In the genomic region with DNA sequence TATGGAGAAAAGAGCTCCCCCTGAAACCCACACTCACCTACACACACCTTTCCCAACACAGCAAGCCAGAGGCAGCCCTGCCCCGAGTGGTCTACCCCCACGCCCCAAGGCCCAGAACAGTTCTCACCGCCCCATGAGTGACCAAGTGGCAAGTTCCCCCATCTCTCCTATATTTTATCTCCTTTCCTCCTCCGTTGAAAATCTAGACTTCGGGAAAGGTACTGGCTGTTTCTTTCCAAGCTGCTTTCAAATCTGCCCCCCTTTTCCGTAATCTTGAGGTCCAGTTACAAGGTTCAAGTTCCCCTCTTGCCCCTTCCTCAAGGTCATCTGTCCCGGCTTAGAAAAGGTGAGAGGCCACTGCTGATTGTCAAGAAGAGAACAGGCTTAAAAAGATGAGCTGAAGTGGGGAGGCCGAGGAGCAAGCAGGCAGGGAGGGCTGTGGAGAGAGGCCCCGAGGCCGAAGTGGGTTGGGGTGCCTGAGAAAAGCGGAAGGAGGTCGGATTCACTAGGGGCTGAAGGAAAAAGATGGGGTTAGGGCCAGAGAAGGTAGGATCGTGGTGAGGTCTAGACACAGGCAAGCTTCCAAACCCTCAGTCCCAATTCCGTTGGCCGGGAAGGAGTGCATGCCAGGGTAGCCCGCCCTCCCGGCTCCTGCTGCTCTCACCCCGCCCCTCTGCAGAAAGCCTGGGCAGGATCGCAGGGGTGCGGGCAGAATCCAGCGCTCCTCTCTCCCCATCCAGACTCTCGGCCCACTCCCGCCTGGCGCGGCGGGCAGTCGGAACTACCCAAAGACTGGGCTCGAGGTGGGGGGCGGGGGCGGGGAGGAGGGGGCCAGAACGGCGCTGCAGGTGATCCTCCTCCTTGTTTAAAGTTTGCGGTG, we compare ENCODE assay signal across 9 cellular contexts. TPM values are rescaled to one million over a fixed set of nuclear protein-coding genes. Genes with fewer than 3 reads are reported as not detected.
DNase-seq lines count a peak whose midpoint lies in the region; ATAC-seq and TF ChIP-seq lines count a peak whose summit lies in the region.
"Had no signal": no experiment of that assay in that cellular context is flagged by ENCODE, and none has a peak within 500 bp of the region (broad histone marks: within the 10 kb centered on the region; RNA-seq: fewer than 3 reads in every experiment).

No MANE protein-coding gene starts in this region.

- no peak overlapping the region for H2AFZ ChIP-seq in H9 (ENCODE audit: low read length)

- peak overlapping the region; percentile 97 for H3K4me2 ChIP-seq in H9 (ENCODE audit: insufficient read depth, insufficient read length, low read length)

- no peak overlapping the region for H2BK5ac ChIP-seq in H9 (ENCODE audit: insufficient read length, low read length)

- no peak overlapping the region for H3K27ac ChIP-seq in H9 (ENCODE audit: insufficient read length, low read depth, low read length)

- peaks cover 51% of the 10 kb centered on the region for H3K27me3 Mint-ChIP-seq in H9 (ENCODE audit: low read depth)

- no peak overlapping the region for H3K23ac ChIP-seq in H9 (ENCODE audit: insufficient read length, low read depth, low read length)

- H3K36me3 ChIP-seq in adipocyte (ENCODE audit: control insufficient read depth, insufficient read depth, low read length, severe bottlenecking) = no peaks in the 10 kb centered on the region

- H3K4me3 ChIP-seq in adipocyte (ENCODE audit: low read length) (no peak overlapping the region), iPS-18c (ENCODE audit: insufficient read depth, low read depth, low read length) (peak overlapping the region; percentile 83; the same call in 1 of the 2 replicates)

- H3K4me3 Mint-ChIP-seq in H9 = peak overlapping the region; percentile 84 to 94
- H3K4me3 Mint-ChIP-seq in stimulated activated effector memory CD8-positive, alpha-beta T cell treated with anti-CD3 and anti-CD28 coated beads, Interleukin-12 subunit alpha, Interleukin-12 subunit beta, amount 100 ng/mL, for 72 hours = peak overlapping the region; percentile 56

- H3K4ac ChIP-seq in H9 (ENCODE audit: low read depth, low read length) = no peak overlapping the region

- peaks cover 20% of the 10 kb centered on the region; the same call in 1 of the 2 replicates for H3K4me1 ChIP-seq in H9 (ENCODE audit: insufficient read depth, low read length)
- peaks cover 15% of the 10 kb centered on the region for H3K4me1 ChIP-seq in adipocyte (ENCODE audit: control insufficient read depth, insufficient read depth, low read length)

- H3K27me3 ChIP-seq in H9 (ENCODE audit: insufficient read depth, low read length) = peaks cover 7% of the 10 kb centered on the region; the same call in 1 of the 2 replicates
- peaks cover 80% of the 10 kb centered on the region for H3K27me3 ChIP-seq in adipocyte (replicated peaks; ENCODE audit: control insufficient read depth, insufficient read depth, low read length)

- H3K27ac Mint-ChIP-seq in H9 = no peak overlapping the region; a peak in 1 of 7 replicates
- no peak overlapping the region for H3K27ac Mint-ChIP-seq in stimulated activated effector memory CD8-positive, alpha-beta T cell treated with anti-CD3 and anti-CD28 coated beads, Interleukin-12 subunit alpha, Interleukin-12 subunit beta, amount 100 ng/mL, for 72 hours

- peak; percentile 79 for DNase-seq in H9
- DNase-seq in adipocyte (ENCODE audit: low read depth) = peak; percentile 13
- no peak for DNase-seq in stimulated activated effector memory CD8-positive, alpha-beta T cell treated with anti-CD3 and anti-CD28 coated beads, Interleukin-12 subunit alpha, Interleukin-12 subunit beta, amount 100 ng/mL, for 72 hours (ENCODE audit: low spot score in 2 of 2)
- no peak for DNase-seq in GM20000 (ENCODE audit: low spot score)
- DNase-seq in medulla oblongata (ENCODE audit: extremely low spot score) = no peak
- no peak for DNase-seq in NCI-H510A treated with DMSO at 0.1 percent for 48 hours (lab: John Stamatoyannopoulos, UW)

- peaks cover 23% of the 10 kb centered on the region for H3K23me2 ChIP-seq in H9 (ENCODE audit: insufficient read length, low read depth, low read length, poor library complexity, severe bottlenecking)

- no peak overlapping the region for H3K18ac ChIP-seq in H9 (ENCODE audit: insufficient read length, low read depth, low read length)

- no peak overlapping the region for H2BK120ac ChIP-seq in H9 (ENCODE audit: low read depth, low read length, poor library complexity, severe bottlenecking)

- H4K20me1 ChIP-seq in H9 (ENCODE audit: control insufficient read depth, insufficient read depth, insufficient read length) = no peaks in the 10 kb centered on the region

- WGBS in H9 (ENCODE audit: extremely low coverage, insufficient read length, low lambda C conversion rate) = no CpG with 5 or more reads among the region's 33 CpGs

- peaks cover 0 to 6% (median 0%) of the 10 kb centered on the region in 3 experiments; a peak in 3 of 7 replicates for H3K36me3 Mint-ChIP-seq in H9 (ENCODE audit: insufficient read depth in 1 of 3, low read depth in 3 of 3)
- no peaks in the 10 kb centered on the region for H3K36me3 Mint-ChIP-seq in stimulated activated effector memory CD8-positive, alpha-beta T cell treated with anti-CD3 and anti-CD28 coated beads, Interleukin-12 subunit alpha, Interleukin-12 subunit beta, amount 100 ng/mL, for 72 hours

- H2BK12ac ChIP-seq in H9 (ENCODE audit: insufficient read length, low read depth, low read length) = no peak overlapping the region

- H3T11ph ChIP-seq in H9 (ENCODE audit: low read length) = no peak overlapping the region

- no peak for TF ChIP-seq CTCF in H9 (conservative IDR thresholded peaks at IDR 0.05)
- no peak for TF ChIP-seq CTCF in GM20000 (IDR thresholded peaks at IDR 0.05; ENCODE audit: extremely low read depth, missing control alignments)

- no peak overlapping the region for H4K5ac ChIP-seq in H9 (ENCODE audit: insufficient read length, low read depth, low read length)

- H3K56ac ChIP-seq in H9 (ENCODE audit: insufficient read length, low read depth, low read length) = no peak overlapping the region

- no peaks in the 10 kb centered on the region; a peak in 1 of 5 replicates for H3K9me3 Mint-ChIP-seq in H9
- no peaks in the 10 kb centered on the region for H3K9me3 Mint-ChIP-seq in stimulated activated effector memory CD8-positive, alpha-beta T cell treated with anti-CD3 and anti-CD28 coated beads, Interleukin-12 subunit alpha, Interleukin-12 subunit beta, amount 100 ng/mL, for 72 hours

- H3K9ac ChIP-seq in H9 (ENCODE audit: extremely low read depth, insufficient read length, low read length) = no peak overlapping the region
- H3K9ac ChIP-seq in adipocyte (ENCODE audit: low read length) = no peak overlapping the region

- no peak overlapping the region for H4K8ac ChIP-seq in H9 (replicated peaks; ENCODE audit: insufficient read length, low read depth, low read length)

- no peak overlapping the region for H2BK15ac ChIP-seq in H9 (ENCODE audit: low read depth, low read length)

- H3K9me3 ChIP-seq in H9 (ENCODE audit: control insufficient read depth, low read depth, low read length) (no peaks in the 10 kb centered on the region), adipocyte (ENCODE audit: control insufficient read depth, low read length) (peaks cover 13% of the 10 kb centered on the region), iPS-18c (ENCODE audit: control insufficient read depth, insufficient read depth, low read length) (no peaks in the 10 kb centered on the region)

- H3K79me2 ChIP-seq in H9 (ENCODE audit: insufficient read depth, low read length) = no peaks in the 10 kb centered on the region

- no peak overlapping the region for H3K14ac ChIP-seq in H9 (ENCODE audit: insufficient read depth, low read length)

- H2BK20ac ChIP-seq in H9 (ENCODE audit: low read depth, low read length, poor library complexity, severe bottlenecking) = no peak overlapping the region

- no peaks in the 10 kb centered on the region for H3K79me1 ChIP-seq in H9 (ENCODE audit: insufficient read depth, low read depth, low read length, poor library complexity, severe bottlenecking)

- H4K91ac ChIP-seq in H9 (ENCODE audit: insufficient read length, low read depth, low read length) = no peak overlapping the region

- H2AK5ac ChIP-seq in H9 (ENCODE audit: insufficient read length, low read length) = no peak overlapping the region

- ATAC-seq in stimulated activated effector memory CD8-positive, alpha-beta T cell treated with anti-CD3 and anti-CD28 coated beads, Interleukin-12 subunit alpha, Interleukin-12 subunit beta, amount 100 ng/mL, for 72 hours = no peak

- H3K4me1 Mint-ChIP-seq in H9 = peaks cover 48 to 59% of the 10 kb centered on the region in 2 experiments
- H3K4me1 Mint-ChIP-seq in stimulated activated effector memory CD8-positive, alpha-beta T cell treated with anti-CD3 and anti-CD28 coated beads, Interleukin-12 subunit alpha, Interleukin-12 subunit beta, amount 100 ng/mL, for 72 hours = peaks cover 18% of the 10 kb centered on the region

RNA-seq across cellular contexts. Expression of gene SEMA5B, which starts 1.7 kb away (rescaled TPM):
- total RNA-seq in H9 (2021) = 8.3 and 9.4 TPM in 2 replicates
- total RNA-seq: activated CD8-positive, alpha-beta memory T cell treated with anti-CD3 and anti-CD28 coated beads for 36 hours; glomerular endothelial cell had no signal

RNA-seq across cellular contexts. Expression of gene PDIA5, which starts 40.9 kb away (rescaled TPM):
- total RNA-seq in H9 (2021) = 21.9 and 24.3 TPM in 2 replicates

Comparison
In these comparisons a context has a peak if more than half of its experiments do, and no peak if none do; other contexts are left out.
1. DNase-seq: peak in H9 (single experiment) and adipocyte (single experiment); none in stimulated activated effector memory CD8-positive, alpha-beta T cell treated with anti-CD3 and anti-CD28 coated beads, Interleukin-12 subunit alpha, Interleukin-12 subunit beta, amount 100 ng/mL, for 72 hours (0 of 2), GM20000 (single experiment), medulla oblongata (single experiment) and NCI-H510A treated with DMSO at 0.1 percent for 48 hours (single experiment).